Comparison of ENCODE assay signal across 20 cellular contexts in the genomic region with DNA sequence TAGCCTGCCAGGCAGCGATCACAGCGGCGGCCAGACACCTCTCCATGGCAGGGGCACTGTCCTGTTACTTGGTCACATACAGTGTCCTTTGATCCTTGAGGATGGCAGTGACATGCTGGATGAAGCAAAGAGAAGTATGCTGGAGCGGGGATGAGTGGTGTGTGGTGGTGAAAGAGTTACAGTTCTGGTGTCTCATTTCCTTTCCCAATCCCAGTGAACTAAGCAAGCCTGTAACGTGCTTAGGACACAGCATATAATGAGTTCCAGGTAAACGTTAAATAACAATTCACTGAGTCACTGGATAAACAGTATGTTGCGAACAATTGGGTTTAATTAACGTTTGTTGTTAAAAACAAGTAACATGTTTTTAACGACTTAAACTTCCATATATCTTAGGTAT.
"Had no signal": no experiment of that assay in that cellular context is flagged by ENCODE, and none has a peak within 500 bp of the region (broad histone marks: within the 10 kb centered on the region; RNA-seq: fewer than 3 reads in every experiment).

No MANE protein-coding gene starts in this region.

- H3K4me1 ChIP-seq: adrenal gland, heart left ventricle, left lung, testis had no signal

- H3K9me3 ChIP-seq: adrenal gland, heart left ventricle, left lung, testis had no signal

- FAIRE-seq: islet of Langerhans, TTC549 had no signal

- H3K36me3 ChIP-seq: adrenal gland, heart left ventricle, left lung had no signal

- H3K27ac Mint-ChIP-seq: activated B cell treated with CpG ODN at 0.5 μM for 24 hours; activated CD4-positive, alpha-beta T cell treated with anti-CD3 and anti-CD28 coated beads, Interleukin-2, amount 10 ng/mL, durations not matched to agents 24 days and 14 days; activated T-helper 17 cell treated with anti-CD3 and anti-CD28 coated beads, Interleukin-2, amount 50 U/mL, for 72 hours; effector memory CD8-positive, alpha-beta T cell; nephron progenitor cell; stimulated activated naive CD8-positive, alpha-beta T cell treated with anti-CD3 and anti-CD28 coated beads, Interleukin-15, Interleukin-2, amounts not matched to agents 100 ng/mL and 50 ng/mL, for 24 hours; T-helper 17 cell had no signal

- ATAC-seq: activated T-helper 17 cell treated with anti-CD3 and anti-CD28 coated beads, Interleukin-2, amount 50 U/mL, for 72 hours; effector memory CD8-positive, alpha-beta T cell; heart left ventricle; left lung; T-helper 17 cell had no signal

- H3K4me3 ChIP-seq: adrenal gland, heart left ventricle, left lung, testis had no signal

- H3K27me3 Mint-ChIP-seq: activated T-helper 17 cell treated with anti-CD3 and anti-CD28 coated beads, Interleukin-2, amount 50 U/mL, for 72 hours; stimulated activated naive CD8-positive, alpha-beta T cell treated with anti-CD3 and anti-CD28 coated beads, Interleukin-15, Interleukin-2, amounts not matched to agents 100 ng/mL and 50 ng/mL, for 24 hours had no signal

- H3K27ac ChIP-seq: adrenal gland, heart left ventricle, left lung, testis had no signal

- H3K4me3 Mint-ChIP-seq: activated B cell treated with CpG ODN at 0.5 μM for 24 hours; activated CD4-positive, alpha-beta T cell treated with anti-CD3 and anti-CD28 coated beads, Interleukin-2, amount 10 ng/mL, durations not matched to agents 24 days and 14 days; activated T-helper 17 cell treated with anti-CD3 and anti-CD28 coated beads, Interleukin-2, amount 50 U/mL, for 72 hours; effector memory CD8-positive, alpha-beta T cell; nephron progenitor cell; stimulated activated naive CD8-positive, alpha-beta T cell treated with anti-CD3 and anti-CD28 coated beads, Interleukin-15, Interleukin-2, amounts not matched to agents 100 ng/mL and 50 ng/mL, for 24 hours; T-helper 17 cell had no signal

- H3K4me1 Mint-ChIP-seq: activated B cell treated with CpG ODN at 0.5 μM for 24 hours; activated CD4-positive, alpha-beta T cell treated with anti-CD3 and anti-CD28 coated beads, Interleukin-2, amount 10 ng/mL, durations not matched to agents 24 days and 14 days; activated T-helper 17 cell treated with anti-CD3 and anti-CD28 coated beads, Interleukin-2, amount 50 U/mL, for 72 hours; T-helper 17 cell had no signal

- H3K27me3 ChIP-seq: adrenal gland, heart left ventricle, left lung, testis had no signal

- H3K9me3 Mint-ChIP-seq: activated B cell treated with CpG ODN at 0.5 μM for 24 hours; activated CD4-positive, alpha-beta T cell treated with anti-CD3 and anti-CD28 coated beads, Interleukin-2, amount 10 ng/mL, durations not matched to agents 24 days and 14 days; activated T-helper 17 cell treated with anti-CD3 and anti-CD28 coated beads, Interleukin-2, amount 50 U/mL, for 72 hours; effector memory CD8-positive, alpha-beta T cell; nephron progenitor cell; stimulated activated naive CD8-positive, alpha-beta T cell treated with anti-CD3 and anti-CD28 coated beads, Interleukin-15, Interleukin-2, amounts not matched to agents 100 ng/mL and 50 ng/mL, for 24 hours had no signal

- DNase-seq: activated B cell treated with CpG ODN at 0.5 μM for 24 hours; activated CD4-positive, alpha-beta T cell treated with anti-CD3 and anti-CD28 coated beads, Interleukin-2, amount 10 ng/mL, durations not matched to agents 24 days and 14 days; activated naive CD4-positive, alpha-beta T cell treated with anti-CD3 and anti-CD28 coated beads, Interleukin-2, amount 50 U/mL, for 16 hours; adrenal gland; central memory CD4-positive, alpha-beta T cell; cortex of kidney; effector memory CD8-positive, alpha-beta T cell; foreskin melanocyte; heart left ventricle; left lung; mesendoderm; nephron progenitor cell; stimulated activated CD4-positive, alpha-beta T cell treated with anti-CD3 and anti-CD28 coated beads, Interleukin-15, amount 100 ng/mL, for 24 hours; stimulated activated CD4-positive, alpha-beta T cell treated with anti-CD3 and anti-CD28 coated beads, Interleukin-4, amount 100 ng/mL, for 24 hours; T-helper 17 cell; testis had no signal
